In the genomic region with DNA sequence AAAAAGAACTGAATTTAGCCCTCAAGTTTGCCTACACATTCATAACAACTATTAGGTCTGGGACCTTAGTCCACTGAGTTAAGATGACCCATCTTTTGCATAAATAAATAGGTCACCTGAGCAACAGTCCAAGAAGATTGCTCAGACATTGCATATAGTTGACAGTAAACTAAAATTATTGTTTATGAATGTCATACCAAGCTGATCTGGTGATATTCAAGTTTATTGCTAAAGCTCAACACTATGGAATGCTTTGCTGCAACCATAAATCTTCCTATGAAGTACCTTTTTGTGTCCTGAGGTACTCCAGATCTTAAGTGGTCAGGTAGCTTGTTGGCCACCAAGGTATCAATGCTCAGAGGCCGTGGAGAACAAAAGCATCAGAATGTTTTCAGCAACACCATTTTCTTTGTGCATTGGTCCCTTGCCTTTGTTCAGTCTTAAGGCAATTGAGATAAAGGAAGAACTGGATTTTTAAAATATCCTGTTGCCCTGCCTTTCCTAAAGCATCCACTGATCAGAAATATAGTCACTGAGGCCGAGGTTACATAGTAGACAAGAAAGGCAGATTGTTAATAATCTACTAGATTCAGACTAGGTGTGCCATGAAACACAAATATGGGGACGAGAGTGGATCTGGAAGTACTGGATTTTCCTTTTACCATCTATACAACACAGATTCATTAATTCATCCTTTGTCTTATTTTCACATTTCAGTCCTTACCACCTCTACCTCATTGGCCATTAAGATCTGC, we compare ENCODE assay signal across 23 cellular contexts.
"Had no signal": no experiment of that assay in that cellular context is flagged by ENCODE, and none has a peak within 500 bp of the region (broad histone marks: within the 10 kb centered on the region; RNA-seq: fewer than 3 reads in every experiment).

No MANE protein-coding gene starts in this region.

- H3K79me2 ChIP-seq: parathyroid adenoma had no signal

- H3K27me3 ChIP-seq: dorsolateral prefrontal cortex, gastroesophageal sphincter, right lobe of liver, spleen, tibial artery, upper lobe of left lung, uterus had no signal

- H3K4me1 ChIP-seq: gastroesophageal sphincter, parathyroid adenoma, prostate gland, right lobe of liver, spleen, tibial artery, uterus had no signal

- ATAC-seq: esophagus mucosa; gastroesophageal sphincter; naive thymus-derived CD4-positive, alpha-beta T cell; right lobe of liver; stimulated activated memory B cell treated with anti-CD40 and anti-IgM and Interleukin-4, amounts not matched to agents 10 μg/mL and 1 μg/mL and 100 μg/mL, for 72 hours had no signal

- H3K27ac ChIP-seq: dorsolateral prefrontal cortex, gastroesophageal sphincter, parathyroid adenoma, prostate gland, right lobe of liver, spleen, tibial artery, upper lobe of left lung, uterus had no signal

- H3K9me3 ChIP-seq: gastroesophageal sphincter, prostate gland, right lobe of liver, spleen, tibial artery, upper lobe of left lung, uterus had no signal

- DNase-seq: cortex of kidney; dorsolateral prefrontal cortex; effector CD8-positive, alpha-beta T cell; glutamatergic neuron; immature natural killer cell; mesendoderm; naive thymus-derived CD4-positive, alpha-beta T cell; nephron progenitor cell; retina; right lobe of liver; spleen; stimulated activated CD4-positive, alpha-beta T cell treated with anti-CD3 and anti-CD28 coated beads, Interleukin-15, amount 100 ng/mL, for 24 hours; stimulated activated CD4-positive, alpha-beta T cell treated with anti-CD3 and anti-CD28 coated beads, Interleukin-1b, Interleukin-23, amount 100 ng/mL, for 48 hours; stimulated activated CD4-positive, alpha-beta T cell treated with anti-CD3 and anti-CD28 coated beads, Interleukin-4, amount 100 ng/mL, for 24 hours; tibial artery; upper lobe of left lung; uterus had no signal

- H2AFZ ChIP-seq: parathyroid adenoma had no signal

- H3K4me3 ChIP-seq: dorsolateral prefrontal cortex, gastroesophageal sphincter, prostate gland, right lobe of liver, spleen, tibial artery, upper lobe of left lung, uterus had no signal

- H3K9ac ChIP-seq: parathyroid adenoma had no signal

- FAIRE-seq: keratinocyte had no signal

- H3K36me3 ChIP-seq: gastroesophageal sphincter, prostate gland, right lobe of liver, spleen, tibial artery, upper lobe of left lung, uterus had no signal
